ENCODE assay signal across 16 cellular contexts in the genomic region with DNA sequence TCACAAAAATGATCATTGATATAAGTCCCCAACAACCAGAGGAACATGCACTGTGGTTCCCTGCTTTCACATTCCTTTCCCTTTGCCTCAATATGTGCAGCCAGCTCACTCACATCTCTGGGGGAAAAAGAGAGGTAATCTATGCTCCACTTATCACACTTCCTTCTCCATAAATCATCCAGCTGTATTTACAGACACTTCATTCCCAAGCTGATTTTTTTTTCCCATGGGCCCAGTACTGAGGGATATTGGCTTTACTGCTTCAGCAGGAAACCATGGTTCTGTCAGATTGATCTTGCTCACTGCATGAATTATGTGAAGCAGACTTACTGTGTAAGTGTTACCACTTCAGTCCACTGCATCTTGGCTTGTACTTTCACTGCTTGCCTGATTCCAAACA.
DNase-seq lines count a peak whose midpoint lies in the region; ATAC-seq lines count a peak whose summit lies in the region.
"Had no signal": no experiment of that assay in that cellular context is flagged by ENCODE, and none has a peak within 500 bp of the region (broad histone marks: within the 10 kb centered on the region; RNA-seq: fewer than 3 reads in every experiment).

No MANE protein-coding gene starts in this region.

- intact Hi-C loops in left colon (cut with DNase I, micrococcal nuclease) = no loop called here

- POLR2A ChIA-PET in naive thymus-derived CD8-positive, alpha-beta T cell (lab: Charles Lee) = no interaction called here

- H3K9me3 Mint-ChIP-seq in naive thymus-derived CD8-positive, alpha-beta T cell = peaks cover 0 to 26% (median 14%) of the 10 kb centered on the region in 9 donors
- peaks cover 9 to 15% of the 10 kb centered on the region in 2 donors for H3K9me3 Mint-ChIP-seq in activated naive CD4-positive, alpha-beta T cell treated with anti-CD3 and anti-CD28 coated beads, Interleukin-2, amount 50 U/mL, for 72 hours

- H3K4me1 Mint-ChIP-seq in naive thymus-derived CD8-positive, alpha-beta T cell = no peaks in the 10 kb centered on the region

- peaks cover 0 to 11% (median 0%) of the 10 kb centered on the region in 3 donors for H3K36me3 Mint-ChIP-seq in naive thymus-derived CD8-positive, alpha-beta T cell
- peaks cover 0 to 13% of the 10 kb centered on the region in 2 donors for H3K36me3 Mint-ChIP-seq in activated naive CD4-positive, alpha-beta T cell treated with anti-CD3 and anti-CD28 coated beads, Interleukin-2, amount 50 U/mL, for 72 hours

- no peak overlapping the region for H3K27ac Mint-ChIP-seq in naive thymus-derived CD8-positive, alpha-beta T cell
- peak overlapping the region in 1 of 2 donors; percentile 41 for H3K27ac Mint-ChIP-seq in activated naive CD4-positive, alpha-beta T cell treated with anti-CD3 and anti-CD28 coated beads, Interleukin-2, amount 50 U/mL, for 72 hours

- DNase-seq in NCI-H510A treated with DMSO at 0.1 percent for 48 hours (lab: John Stamatoyannopoulos, UW) = peak; percentile 22
- no peak for DNase-seq in NCI-H510A (lab: John Stamatoyannopoulos, UW)
- peak; percentile 4 for DNase-seq in amniotic epithelial cell (ENCODE audit: low read depth)
- DNase-seq in left colon = no peak
- no peak for DNase-seq in naive thymus-derived CD8-positive, alpha-beta T cell
- no peak for DNase-seq in CD1c-positive myeloid dendritic cell (ENCODE audit: extremely low spot score)
- DNase-seq in activated naive CD4-positive, alpha-beta T cell treated with anti-CD3 and anti-CD28 coated beads, Interleukin-2, amount 50 U/mL, for 72 hours (ENCODE audit: low spot score in 2 of 2) = no peak
- DNase-seq: 8988T, C1 segment of cervical spinal cord, COR-L47, Kasumi-1, NCI-H1436 treated with DMSO at 0.1 percent for 48 hours, NCI-H2107, NCI-H446 treated with DMSO at 0.1 percent for 48 hours, SHP77 treated with DMSO at 0.1 percent for 48 hours had no signal

- no peak overlapping the region for H3K4me3 Mint-ChIP-seq in naive thymus-derived CD8-positive, alpha-beta T cell

- ATAC-seq in left colon = peak; percentile 87
- ATAC-seq in naive thymus-derived CD8-positive, alpha-beta T cell = no peak
- no peak for ATAC-seq in activated naive CD4-positive, alpha-beta T cell treated with anti-CD3 and anti-CD28 coated beads, Interleukin-2, amount 50 U/mL, for 72 hours
- no peak for ATAC-seq in HG03378 (IDR thresholded peaks at IDR 0.05; ENCODE audit: unreplicated experiment)

- H3K27me3 Mint-ChIP-seq in naive thymus-derived CD8-positive, alpha-beta T cell = peaks cover 0 to 5% (median 0%) of the 10 kb centered on the region in 5 donors

Comparison
In these comparisons a context has a peak if more than half of its experiments do, and no peak if none do; other contexts are left out.
1. DNase-seq: peak in NCI-H510A treated with DMSO at 0.1 percent for 48 hours (single experiment) and amniotic epithelial cell (single experiment); none in NCI-H510A (single experiment), left colon (0 of 2), naive thymus-derived CD8-positive, alpha-beta T cell (0 of 10), CD1c-positive myeloid dendritic cell (single experiment) and activated naive CD4-positive, alpha-beta T cell treated with anti-CD3 and anti-CD28 coated beads, Interleukin-2, amount 50 U/mL, for 72 hours (0 of 2).